ENCODE assay signal across 9 cellular contexts in the genomic region with DNA sequence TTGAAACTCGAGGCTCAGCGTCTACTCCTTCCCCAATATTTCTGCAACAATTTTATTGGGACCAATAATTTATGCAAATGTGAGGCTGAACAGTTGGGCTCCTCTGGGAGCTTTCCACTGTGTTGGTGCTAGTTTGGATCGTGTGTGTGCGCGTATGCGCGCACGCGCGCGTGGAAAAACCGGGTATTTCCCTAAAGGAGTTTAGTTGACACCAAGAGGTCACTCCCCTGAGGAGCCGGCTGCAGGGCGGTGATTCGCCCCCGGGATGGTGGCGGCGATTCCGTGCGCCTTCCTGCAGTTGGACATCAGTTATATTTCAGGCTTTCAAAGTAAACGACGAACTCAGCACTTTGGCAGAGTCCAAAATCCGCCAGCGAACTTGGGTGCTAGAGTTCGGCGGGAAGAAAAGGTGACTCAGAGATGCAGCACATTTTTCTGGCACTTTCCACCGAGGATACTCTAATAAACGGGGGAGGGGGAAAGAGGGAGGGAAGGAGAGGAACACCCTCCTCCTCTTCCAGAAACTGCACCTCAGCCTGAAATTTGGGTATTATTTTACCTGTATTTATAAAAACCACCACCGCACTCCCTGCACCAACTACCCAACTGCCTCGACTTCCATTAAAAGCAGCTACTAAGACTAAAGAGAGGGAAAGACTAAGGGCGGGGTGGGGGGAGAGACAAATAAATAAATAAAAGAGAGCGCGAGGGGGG.
A peak's percentile ranks its signal among the peaks of the same experiment; 100 is the strongest.
DNase-seq lines count a peak whose midpoint lies in the region; ATAC-seq and TF ChIP-seq lines count a peak whose summit lies in the region.
"Had no signal": no experiment of that assay in that cellular context is flagged by ENCODE, and none has a peak within 500 bp of the region (broad histone marks: within the 10 kb centered on the region; RNA-seq: fewer than 3 reads in every experiment).

No MANE protein-coding gene starts in this region.

- 2% methylated on average over 31 of the region's 33 CpGs for WGBS in hepatocyte (ENCODE audit: low lambda C conversion rate, missing lambda C conversion rate)
- WGBS in gastroesophageal sphincter (ENCODE audit: low coverage in 1 of 2), 2 donors, result 0% methylated on average over 12 of the region's 33 CpGs; no CpG with 5 or more reads in 1 of the 2 donors

- no peaks in the 10 kb centered on the region for H3K4me1 ChIP-seq in KMS-11 (ENCODE audit: low read depth, poor library complexity, severe bottlenecking)
- peaks cover 3% of the 10 kb centered on the region for H3K4me1 ChIP-seq in hepatocyte (ENCODE audit: insufficient read depth)
- H3K4me1 ChIP-seq in gastroesophageal sphincter, result peaks cover 0 to 16% (median 5%) of the 10 kb centered on the region in 3 donors

- H3K4me3 ChIP-seq in KMS-11 (IDR thresholded peaks at IDR 0.05; ENCODE audit: insufficient read depth, low read depth, low read length) (peak overlapping the region; percentile 93), hepatocyte (peak overlapping the region; percentile 83), gastroesophageal sphincter (peak overlapping the region in 1 of 2 donors; percentile 43)

- no peak for TF ChIP-seq CTCF in KMS-11 (conservative IDR thresholded peaks at IDR 0.05; ENCODE audit: low read depth, low read length)
- no peak for TF ChIP-seq CTCF in hepatocyte (IDR thresholded peaks at IDR 0.05; ENCODE audit: poor library complexity)
- no peak for TF ChIP-seq CTCF in omental fat pad (IDR thresholded peaks at IDR 0.05)
- TF ChIP-seq CTCF in gastroesophageal sphincter (IDR thresholded peaks at IDR 0.05), result no peak

- no peak for TF ChIP-seq POLR2A in gastroesophageal sphincter (IDR thresholded peaks at IDR 0.05)

- H3K9me3 ChIP-seq in hepatocyte (ENCODE audit: low read depth) (no peaks in the 10 kb centered on the region), gastroesophageal sphincter (no peaks in the 10 kb centered on the region)

- no peaks in the 10 kb centered on the region for H3K9me2 ChIP-seq in hepatocyte (replicated peaks; ENCODE audit: insufficient read depth)

- H3K27me3 Mint-ChIP-seq in activated CD4-positive, alpha-beta memory T cell treated with anti-CD3 and anti-CD28 coated beads, Interleukin-2, amount 10 ng/mL, durations not matched to agents 7 days and 5 days, result peaks cover 51% of the 10 kb centered on the region

- H3K9me3 Mint-ChIP-seq in activated CD4-positive, alpha-beta memory T cell treated with anti-CD3 and anti-CD28 coated beads, Interleukin-2, amount 10 ng/mL, durations not matched to agents 7 days and 5 days, result no peaks in the 10 kb centered on the region

- no peak overlapping the region for H3K27ac Mint-ChIP-seq in activated CD4-positive, alpha-beta memory T cell treated with anti-CD3 and anti-CD28 coated beads, Interleukin-2, amount 10 ng/mL, durations not matched to agents 7 days and 5 days
- H3K27ac Mint-ChIP-seq: CD4-positive, CD25-positive, alpha-beta regulatory T cell had no signal

- no peak overlapping the region for H3K27ac ChIP-seq in KMS-11
- H3K27ac ChIP-seq in hepatocyte, result peak overlapping the region; percentile 89
- no peak overlapping the region for H3K27ac ChIP-seq in gastroesophageal sphincter

- peaks cover 5% of the 10 kb centered on the region for H3K4me1 Mint-ChIP-seq in activated CD4-positive, alpha-beta memory T cell treated with anti-CD3 and anti-CD28 coated beads, Interleukin-2, amount 10 ng/mL, durations not matched to agents 7 days and 5 days

- H3K4me3 Mint-ChIP-seq in activated CD4-positive, alpha-beta memory T cell treated with anti-CD3 and anti-CD28 coated beads, Interleukin-2, amount 10 ng/mL, durations not matched to agents 7 days and 5 days, result peak overlapping the region; percentile 32

- H3K4me2 ChIP-seq in KMS-11, result peak overlapping the region; percentile 91
- peak overlapping the region; percentile 94 for H3K4me2 ChIP-seq in hepatocyte

- DNase-seq in NCI-H1436 (lab: John Stamatoyannopoulos, UW) (peak; percentile 41), NCI-H1436 treated with DMSO at 0.1 percent for 48 hours (lab: John Stamatoyannopoulos, UW) (no peak), hepatocyte (ENCODE audit: low spot score) (peak; percentile 77), putamen (ENCODE audit: low spot score) (peak; percentile 79), omental fat pad (ENCODE audit: low spot score) (no peak)
- DNase-seq in activated CD4-positive, alpha-beta memory T cell treated with anti-CD3 and anti-CD28 coated beads, Interleukin-2, amount 10 ng/mL, durations not matched to agents 7 days and 5 days, result no peak
- DNase-seq: CD4-positive, CD25-positive, alpha-beta regulatory T cell had no signal

- peak overlapping the region; percentile 43; the same call in 1 of the 2 replicates for H3K9ac ChIP-seq in KMS-11

- TF ChIP-seq EP300 in gastroesophageal sphincter (IDR thresholded peaks at IDR 0.05), result no peak

- H3K27me3 ChIP-seq in KMS-11 (ENCODE audit: insufficient read depth, low read depth) (no peaks in the 10 kb centered on the region), hepatocyte (no peaks in the 10 kb centered on the region), gastroesophageal sphincter (peaks cover 56% of the 10 kb centered on the region)

- POLR2A ChIA-PET in activated CD4-positive, alpha-beta memory T cell treated with anti-CD3 and anti-CD28 coated beads, Interleukin-2, amount 10 ng/mL, durations not matched to agents 7 days and 5 days (lab: Charles Lee), result no interaction called here

- ATAC-seq in omental fat pad (ENCODE audit: low FRiP score) (no peak), gastroesophageal sphincter (no peak)

- H3K79me2 ChIP-seq in KMS-11 (ENCODE audit: insufficient read depth, low read depth) (no peaks in the 10 kb centered on the region), hepatocyte (no peaks in the 10 kb centered on the region)

- H3K36me3 ChIP-seq in KMS-11 (ENCODE audit: insufficient read depth) (no peaks in the 10 kb centered on the region), hepatocyte (replicated peaks; ENCODE audit: insufficient read depth, low read depth) (no peaks in the 10 kb centered on the region), gastroesophageal sphincter (no peaks in the 10 kb centered on the region)

- H2AFZ ChIP-seq in KMS-11 (ENCODE audit: low read depth), result peak overlapping the region; percentile 93
- peak overlapping the region; percentile 98 for H2AFZ ChIP-seq in hepatocyte

- CTCF ChIA-PET in activated CD4-positive, alpha-beta memory T cell treated with anti-CD3 and anti-CD28 coated beads, Interleukin-2, amount 10 ng/mL, durations not matched to agents 7 days and 5 days (lab: Charles Lee), result no interaction called here

- H3K36me3 Mint-ChIP-seq in activated CD4-positive, alpha-beta memory T cell treated with anti-CD3 and anti-CD28 coated beads, Interleukin-2, amount 10 ng/mL, durations not matched to agents 7 days and 5 days (ENCODE audit: low read depth), result no peaks in the 10 kb centered on the region
- H3K36me3 Mint-ChIP-seq: CD4-positive, CD25-positive, alpha-beta regulatory T cell had no signal

- H4K20me1 ChIP-seq in KMS-11 (ENCODE audit: insufficient read depth) (no peaks in the 10 kb centered on the region), hepatocyte (ENCODE audit: insufficient read depth, poor library complexity, severe bottlenecking) (no peaks in the 10 kb centered on the region)

Comparison
In these comparisons a context has a peak if more than half of its experiments do, and no peak if none do; other contexts are left out.
1. DNase-seq: peak in NCI-H1436 (single experiment), hepatocyte (single experiment) and putamen (single experiment); none in NCI-H1436 treated with DMSO at 0.1 percent for 48 hours (single experiment), activated CD4-positive, alpha-beta memory T cell treated with anti-CD3 and anti-CD28 coated beads, Interleukin-2, amount 10 ng/mL, durations not matched to agents 7 days and 5 days (single experiment) and omental fat pad (single experiment).